ENCODE assay signal across 8 cellular contexts in genomic region chr10:99612167-99612831, GRCh38. TPM values are rescaled to one million over a fixed set of nuclear protein-coding genes. Genes with fewer than 3 reads are reported as not detected.
DNase-seq lines count a peak whose midpoint lies in the region; ATAC-seq, FAIRE-seq and TF ChIP-seq lines count a peak whose summit lies in the region.

No MANE protein-coding gene starts in this region.

- no peaks in the 10 kb centered on the region for H3K27me3 ChIP-seq in HL-60 (ENCODE audit: insufficient read depth, poor library complexity, severe bottlenecking)
- no peaks in the 10 kb centered on the region for H3K27me3 ChIP-seq in PC-3 (ENCODE audit: low read length)
- no peaks in the 10 kb centered on the region for H3K27me3 ChIP-seq in mammary epithelial cell (ENCODE audit: insufficient read depth, low read length)
- no peaks in the 10 kb centered on the region for H3K27me3 ChIP-seq in stomach

- peaks cover 5% of the 10 kb centered on the region; the same call in 1 of the 2 replicates for H3K4me1 ChIP-seq in PC-3 (ENCODE audit: insufficient read depth, low read length)
- peaks cover 1% of the 10 kb centered on the region for H3K4me1 ChIP-seq in mammary epithelial cell (ENCODE audit: insufficient read depth, low read length)
- peaks cover 0 to 7% of the 10 kb centered on the region in 2 donors for H3K4me1 ChIP-seq in kidney (ENCODE audit: control insufficient read depth in 1 of 2, insufficient read depth in 1 of 2, low read depth in 1 of 2, low read length in 2 of 2)
- H3K4me1 ChIP-seq in stomach: peaks cover 2 to 26% (median 18%) of the 10 kb centered on the region in 4 donors

- H2AFZ ChIP-seq in PC-3 (ENCODE audit: low read length) (no peak overlapping the region), mammary epithelial cell (ENCODE audit: low read depth, low read length) (no peak overlapping the region)

- no peak for TF ChIP-seq EP300 in stomach (IDR thresholded peaks at IDR 0.05)

- BruUV-seq in PC-3 (replicated peaks; lab: Mats Ljungman, UMichigan) (no TSS peak), mammary epithelial cell (replicated peaks; lab: Mats Ljungman, UMichigan) (no TSS peak)

- in situ Hi-C loops in mammary epithelial cell (cut with MboI; ENCODE audit: low sequenced_read_pairs in 2 of 2): loop anchor here (5.0 to 10.0 kb wide), 2 partner anchors 177 to 220 kb away; partner anchors contain the start of gene GOT1 (in 2 of the 2)

- FAIRE-seq in kidney (lab: Jason Lieb, UNC): no peak

- H3K79me2 ChIP-seq in PC-3 (ENCODE audit: low read length) (peaks cover 20% of the 10 kb centered on the region), mammary epithelial cell (ENCODE audit: insufficient read depth, low read length) (peaks cover 34% of the 10 kb centered on the region)

- DNase-seq in activated T-cell treated with anti-CD3 and anti-CD28 coated beads for 24 hours (ENCODE audit: low read depth): peak; percentile 16
- DNase-seq in activated T-cell treated with anti-CD3 and anti-CD28 coated beads for 4 hours: no peak
- DNase-seq in HL-60 (ENCODE audit: low read depth in 1 of 2, low spot score in 1 of 2): peak in 1 of 2 experiments; percentile 51
- peak; percentile 78 for DNase-seq in PC-3
- peak; percentile 62 for DNase-seq in mammary epithelial cell
- DNase-seq in kidney: no peak
- no peak for DNase-seq in stomach

- intact Hi-C loops in PC-3 (cut with micrococcal nuclease): loop anchor here (1.0 to 2.0 kb wide), 4 partner anchors 51 to 220 kb away; no protein-coding TSS in a partner anchor
- intact Hi-C loops in mammary epithelial cell (cut with micrococcal nuclease): loop anchor here (1.0 kb wide), 4 partner anchors 52 to 220 kb away; no protein-coding TSS in a partner anchor
- intact Hi-C loops in kidney (cut with DNase I): loop anchor here (10.0 kb wide), 1 partner anchor 187 kb away; no protein-coding TSS in a partner anchor
- intact Hi-C loops in stomach (cut with DNase I; ENCODE audit: low total_unique reads): loop anchor here (5.0 to 10.0 kb wide), 2 partner anchors 175 to 217 kb away; no protein-coding TSS in a partner anchor

- no peak overlapping the region for H3K4me2 ChIP-seq in PC-3 (ENCODE audit: low read length)
- H3K4me2 ChIP-seq in mammary epithelial cell (ENCODE audit: insufficient read depth, low read depth, low read length): no peak overlapping the region

- H3K27ac ChIP-seq in HL-60 (replicated peaks) (no peak overlapping the region), PC-3 (ENCODE audit: low read length) (no peak overlapping the region), mammary epithelial cell (ENCODE audit: insufficient read depth, low read depth, low read length) (no peak overlapping the region), kidney (ENCODE audit: low read depth in 2 of 2, low read length in 2 of 2) (no peak overlapping the region), stomach (no peak overlapping the region)

- H3K4me3 ChIP-seq in HL-60 (replicated peaks; ENCODE audit: insufficient read depth, low read length) (no peak overlapping the region), PC-3 (ENCODE audit: low read length) (no peak overlapping the region), mammary epithelial cell (replicated peaks in 1 of 3; ENCODE audit: insufficient read depth in 1 of 3, low read depth in 2 of 3, low read length in 3 of 3) (no peak overlapping the region), kidney (ENCODE audit: low read length in 2 of 2) (no peak overlapping the region), stomach (no peak overlapping the region)

- H4K20me1 ChIP-seq in PC-3 (ENCODE audit: low read length) (0 out of 2 replicates have a peak, but pooled peaks cover 4% of the 10 kb centered on the region), mammary epithelial cell (ENCODE audit: insufficient read depth, low read length) (peaks cover 3% of the 10 kb centered on the region)

- TF ChIP-seq CTCF in HL-60 (IDR thresholded peaks at IDR 0.05; ENCODE audit: insufficient read depth, low read length) (peak; percentile 68), PC-3 (conservative IDR thresholded peaks at IDR 0.05; ENCODE audit: low read depth, low read length) (peak; percentile 78), mammary epithelial cell (conservative IDR thresholded peaks at IDR 0.05 in 1 of 2, IDR thresholded peaks at IDR 0.05 in 1 of 2; ENCODE audit: extremely low read depth in 1 of 2, insufficient read depth in 1 of 2, low read depth in 1 of 2, low read length in 2 of 2) (peak; percentile 80 to 82), kidney (IDR thresholded peaks at IDR 0.05; ENCODE audit: borderline replicate concordance, extremely low read depth, insufficient read depth) (peak; percentile 80), stomach (IDR thresholded peaks at IDR 0.05) (peak in 5 of 7 experiments; percentile 48 to 81 (median 74))

- peak; percentile 67 for ATAC-seq in PC-3
- ATAC-seq in HG03378 (IDR thresholded peaks at IDR 0.05; ENCODE audit: unreplicated experiment): no peak

- 11% methylated on average over 7 of the region's 7 CpGs for WGBS in mammary epithelial cell (ENCODE audit: low coverage, missing lambda C conversion rate)
- 23 to 28% (median 27%) methylated on average over 7 of the region's 7 CpGs for WGBS in stomach, 5 donors

- H3K9ac ChIP-seq in PC-3 (ENCODE audit: low read length): no peak overlapping the region
- no peak overlapping the region for H3K9ac ChIP-seq in mammary epithelial cell (ENCODE audit: insufficient read depth, low read length)
- H3K9ac ChIP-seq in kidney (ENCODE audit: low read length in 2 of 2): peak overlapping the region in 1 of 2 donors; percentile 24

- CTCF ChIA-PET in PC-3 (lab: Charles Lee): interaction anchor here (0.6 kb wide), 2 partner anchors 176 to 280 kb away, joined by 3 to 4 read pairs; no protein-coding TSS in a partner anchor
- CTCF ChIA-PET in mammary epithelial cell (lab: Charles Lee; ENCODE audit: low non-redundant PET): no interaction called here

- H3K9me2 ChIP-seq in PC-3 (replicated peaks; ENCODE audit: low read length): no peaks in the 10 kb centered on the region

- H3K9me3 ChIP-seq in PC-3 (ENCODE audit: low read length): no peaks in the 10 kb centered on the region
- no peaks in the 10 kb centered on the region for H3K9me3 ChIP-seq in mammary epithelial cell (replicated peaks; ENCODE audit: insufficient read depth, low read length)
- no peaks in the 10 kb centered on the region for H3K9me3 ChIP-seq in kidney (ENCODE audit: control insufficient read depth in 1 of 2, low read length in 2 of 2)
- H3K9me3 ChIP-seq in stomach: no peaks in the 10 kb centered on the region

- H3K36me3 ChIP-seq in PC-3 (ENCODE audit: low read depth, low read length) (no peaks in the 10 kb centered on the region; the same call in 1 of the 2 replicates), mammary epithelial cell (ENCODE audit: insufficient read depth, low read length) (peaks cover 23% of the 10 kb centered on the region), kidney (ENCODE audit: control insufficient read depth in 1 of 2, insufficient read depth in 2 of 2, low read length in 2 of 2) (peaks cover 20 to 22% of the 10 kb centered on the region in 2 donors), stomach (peaks cover 24 to 61% (median 56%) of the 10 kb centered on the region in 4 donors)

- TF ChIP-seq POLR2A in stomach (IDR thresholded peaks at IDR 0.05): no peak

- POLR2A ChIA-PET in PC-3 (lab: Charles Lee; ENCODE audit: unreplicated experiment): no interaction called here

- dilution Hi-C loops in mammary epithelial cell (cut with HindIII; ENCODE audit: low sequenced_read_pairs): no loop called here

- no peaks in the 10 kb centered on the region for H3F3A ChIP-seq in PC-3 (ENCODE audit: low read length, unreplicated experiment)

RNA-seq across cellular contexts. Expression of gene SLC25A28, which starts 7.9 kb away (rescaled TPM):
- total RNA-seq in PC-3 (2014; rRNA removed) (14.2 and 16.0 TPM in 2 replicates), mammary epithelial cell (10 to 100 TPM; 16.8 to 40.5 TPM), kidney (43.0 TPM), stomach (100 to 1,000 TPM in 1 of 5 donors, 10 to 100 TPM in 3, 1 to 10 TPM in 1; 7.5 to 225 (median 43.5) TPM)
- polyA plus RNA-seq in mammary epithelial cell (31.9 TPM), kidney (ENCODE audit: insufficient read depth, low read depth, low replicate concordance) (57.1 TPM), stomach (10 to 100 TPM; 49.9 to 90.4 (median 57.9) TPM)
- 15.7 TPM for polyA minus RNA-seq in mammary epithelial cell

RNA-seq across cellular contexts. Expression of gene ENTPD7, which starts 47.0 kb away (rescaled TPM):
- total RNA-seq in PC-3 (2014; rRNA removed) (6.8 and 7.8 TPM in 2 replicates), mammary epithelial cell (10 to 100 TPM; 23.2 to 47.2 TPM), kidney (16.1 TPM), stomach (10 to 100 TPM in 4 of 5 donors, not detected in 1; 12.2 to 36.2 (median 23.1) TPM)
- polyA plus RNA-seq in mammary epithelial cell (18.3 TPM), kidney (ENCODE audit: insufficient read depth, low read depth, low replicate concordance) (1.4 TPM), stomach (1 to 10 TPM; 1.2 to 4.0 (median 2.1) TPM)
- polyA minus RNA-seq in mammary epithelial cell: 34.5 TPM

Comparison
In these comparisons a context has a peak if more than half of its experiments do, and no peak if none do; other contexts are left out.
1. DNase-seq: peak in activated T-cell treated with anti-CD3 and anti-CD28 coated beads for 24 hours (single experiment), PC-3 (single experiment) and mammary epithelial cell (single experiment); none in activated T-cell treated with anti-CD3 and anti-CD28 coated beads for 4 hours (single experiment), kidney (single experiment) and stomach (single experiment).
2. Peak in every context shown above with its lines, with median percentiles within 50 percentile points of each other: CTCF ChIP-seq.